In the genomic region with DNA sequence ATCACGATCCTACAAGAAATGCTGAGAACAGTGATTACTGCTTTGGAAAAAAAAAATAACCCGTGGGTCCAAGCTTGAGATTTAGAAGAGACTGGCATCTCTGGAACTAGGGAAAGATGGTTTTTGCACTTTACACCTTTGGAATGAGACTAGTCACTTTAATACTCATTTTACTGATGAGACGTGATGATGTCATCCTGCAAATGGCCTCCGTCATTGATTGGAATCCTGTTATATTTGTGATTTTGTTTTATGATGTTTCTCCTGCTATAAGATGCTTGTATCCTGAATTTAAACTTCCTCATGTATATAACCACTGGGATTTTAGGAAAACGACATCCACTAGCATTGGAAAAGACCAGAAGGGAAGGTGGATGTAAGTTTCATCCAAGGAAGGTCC, we compare ENCODE assay signal across 20 cellular contexts.
"Had no signal": no experiment of that assay in that cellular context is flagged by ENCODE, and none has a peak within 500 bp of the region (broad histone marks: within the 10 kb centered on the region; RNA-seq: fewer than 3 reads in every experiment).

No MANE protein-coding gene starts in this region.

- H3K4me3 Mint-ChIP-seq: activated CD4-positive, alpha-beta memory T cell treated with anti-CD3 and anti-CD28 coated beads, Interleukin-2, amount 10 ng/mL, durations not matched to agents 7 days and 5 days; activated naive CD8-positive, alpha-beta T cell; endodermal cell; natural killer cell had no signal

- H3K36me3 ChIP-seq: heart left ventricle, prostate gland, thyroid gland had no signal

- ATAC-seq: heart left ventricle, left ventricle myocardium superior, natural killer cell had no signal

- H3K27ac ChIP-seq: coronary artery, prostate gland, thyroid gland had no signal

- H3K27me3 Mint-ChIP-seq: activated CD4-positive, alpha-beta memory T cell treated with anti-CD3 and anti-CD28 coated beads, Interleukin-2, amount 10 ng/mL, durations not matched to agents 7 days and 5 days; activated naive CD8-positive, alpha-beta T cell had no signal

- H3K4me1 Mint-ChIP-seq: endodermal cell had no signal

- H3K27ac Mint-ChIP-seq: activated naive CD8-positive, alpha-beta T cell; endodermal cell had no signal

- DNase-seq: activated CD4-positive, alpha-beta memory T cell treated with anti-CD3 and anti-CD28 coated beads, Interleukin-2, amount 10 ng/mL, durations not matched to agents 7 days and 5 days; activated CD4-positive, alpha-beta T cell treated with anti-CD3 and anti-CD28 coated beads for 4 hours; activated CD4-positive, CD25-positive, alpha-beta regulatory T cell; amygdala; cerebellar nuclear complex; endodermal cell; heart left ventricle; left ventricle myocardium superior; mammary epithelial cell; midbrain; natural killer cell; spleen; stimulated activated CD4-positive, alpha-beta T cell treated with anti-CD3 and anti-CD28 coated beads, Interleukin-4, amount 100 ng/mL, for 1 hour; stimulated activated naive CD4-positive, alpha-beta T cell treated with Interleukin-2 at 50 U/mL for 16 hours; substantia nigra; T1000; thyroid gland had no signal

- H3K4me3 ChIP-seq: coronary artery, heart left ventricle, prostate gland, spleen, thyroid gland had no signal

- H3K9me3 Mint-ChIP-seq: activated CD4-positive, alpha-beta memory T cell treated with anti-CD3 and anti-CD28 coated beads, Interleukin-2, amount 10 ng/mL, durations not matched to agents 7 days and 5 days; endodermal cell; natural killer cell had no signal

- H3K9me3 ChIP-seq: heart left ventricle, prostate gland, spleen, thyroid gland had no signal

- H3K4me1 ChIP-seq: prostate gland had no signal

- H3K27me3 ChIP-seq: heart left ventricle, spleen, thyroid gland had no signal
